In the genomic region with DNA sequence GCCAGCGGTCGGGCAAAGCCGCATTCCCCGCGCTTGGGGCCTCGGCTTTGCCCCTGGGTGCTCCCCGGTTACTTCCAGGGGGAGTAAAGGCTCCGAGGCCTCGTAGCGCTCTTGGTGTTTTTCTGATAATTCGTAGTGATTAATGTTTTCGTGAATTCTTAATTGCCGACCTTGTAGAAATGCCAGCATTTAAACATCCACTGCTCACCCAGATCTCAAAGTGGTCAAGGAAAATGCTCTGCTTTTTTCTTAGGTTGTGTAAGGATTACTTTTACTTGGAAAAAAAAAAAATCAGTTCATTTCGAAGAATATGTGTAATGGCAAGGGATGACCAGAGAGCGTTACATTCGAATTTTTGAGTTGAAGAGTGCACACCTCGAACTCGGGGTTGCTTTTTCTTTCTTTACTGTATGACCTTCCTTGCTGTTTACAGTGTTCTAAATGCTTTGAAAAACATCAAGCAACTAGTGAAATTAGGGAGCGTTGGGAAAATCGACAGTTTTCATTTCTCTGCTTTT, we compare ENCODE assay signal across 8 cellular contexts. TPM values are rescaled to one million over a fixed set of nuclear protein-coding genes. Genes with fewer than 3 reads are reported as not detected.
A peak's percentile ranks its signal among the peaks of the same experiment; 100 is the strongest.
DNase-seq lines count a peak whose midpoint lies in the region; ATAC-seq and TF ChIP-seq lines count a peak whose summit lies in the region.

No MANE protein-coding gene starts in this region.

- peak overlapping the region; percentile 98 for H3K27ac Mint-ChIP-seq in T-helper 17 cell

- H3K4me3 ChIP-seq in prostate gland = peak overlapping the region; percentile 85 to 93

- H3K27me3 ChIP-seq in prostate gland (replicated peaks; ENCODE audit: insufficient read depth) = no peaks in the 10 kb centered on the region

- DNase-seq in activated T-cell treated with anti-CD3 and anti-CD28 coated beads, Interleukin-2, amount 50 U/mL, for 4 hours = no peak
- DNase-seq in activated T-cell treated with anti-CD3 and anti-CD28 coated beads for 4 hours (no peak), T-helper 17 cell (no peak), fibroblast of gingiva (ENCODE audit: low read depth) (peak; percentile 6), prostate gland (ENCODE audit: low spot score) (no peak), NCI-H524 treated with DMSO at 0.1 percent for 48 hours (lab: John Stamatoyannopoulos, UW) (no peak)

- no peaks in the 10 kb centered on the region for H3K9me3 ChIP-seq in T-helper 17 cell (ENCODE audit: control insufficient read depth, low read length, poor library complexity, severe bottlenecking)
- H3K9me3 ChIP-seq in prostate gland = no peaks in the 10 kb centered on the region

- H3K4me1 ChIP-seq in prostate gland (replicated peaks) = no peaks in the 10 kb centered on the region

- TF ChIP-seq POLR2A in prostate gland (IDR thresholded peaks at IDR 0.05) = no peak

- peaks cover 38% of the 10 kb centered on the region for H3K4me1 Mint-ChIP-seq in activated T-cell treated with anti-CD3 and anti-CD28 coated beads, Interleukin-2, amount 50 U/mL, for 4 hours (ENCODE audit: low read depth)
- peaks cover 28% of the 10 kb centered on the region for H3K4me1 Mint-ChIP-seq in T-helper 17 cell

- H3K36me3 Mint-ChIP-seq in activated T-cell treated with anti-CD3 and anti-CD28 coated beads, Interleukin-2, amount 50 U/mL, for 4 hours (ENCODE audit: insufficient read depth) = peaks cover 16% of the 10 kb centered on the region
- peaks cover 3% of the 10 kb centered on the region for H3K36me3 Mint-ChIP-seq in T-helper 17 cell (ENCODE audit: low read depth)

- TF ChIP-seq CTCF in prostate gland (IDR thresholded peaks at IDR 0.05) = peak in 1 of 4 experiments; percentile 28

- H3K27ac ChIP-seq in prostate gland = peak overlapping the region; percentile 93 to 97

- intact Hi-C loops in prostate gland (cut with DNase I) = loop anchor here (5.0 kb wide), 1 partner anchor 73 kb away; a partner anchor contains a TSS

- no peaks in the 10 kb centered on the region for H3K36me3 ChIP-seq in prostate gland

- 21% methylated on average over 20 of the region's 20 CpGs for WGBS in prostate gland

- no peaks in the 10 kb centered on the region for H3K27me3 Mint-ChIP-seq in activated T-cell treated with anti-CD3 and anti-CD28 coated beads, Interleukin-2, amount 50 U/mL, for 4 hours (ENCODE audit: low read depth)
- no peaks in the 10 kb centered on the region for H3K27me3 Mint-ChIP-seq in T-helper 17 cell

- ATAC-seq in activated T-cell treated with anti-CD3 and anti-CD28 coated beads, Interleukin-2, amount 50 U/mL, for 4 hours = no peak
- ATAC-seq in T-helper 17 cell (no peak), GM18870 (IDR thresholded peaks at IDR 0.05; ENCODE audit: unreplicated experiment) (no peak), GM21360 (IDR thresholded peaks at IDR 0.05; ENCODE audit: unreplicated experiment) (no peak)

- H3K4me3 Mint-ChIP-seq in activated T-cell treated with anti-CD3 and anti-CD28 coated beads, Interleukin-2, amount 50 U/mL, for 4 hours = peak overlapping the region; percentile 98
- peak overlapping the region; percentile 96 for H3K4me3 Mint-ChIP-seq in T-helper 17 cell

- H3K9me3 Mint-ChIP-seq in activated T-cell treated with anti-CD3 and anti-CD28 coated beads, Interleukin-2, amount 50 U/mL, for 4 hours = no peaks in the 10 kb centered on the region

RNA-seq across cellular contexts. Expression of a gene that starts 0.7 kb away (rescaled TPM):
- total RNA-seq in activated T-cell treated with anti-CD3 and anti-CD28 coated beads, Interleukin-2, amount 50 U/mL, for 4 hours = 10 to 100 TPM; 26.4 to 36.7 (median 29.8) TPM
- 10 to 100 TPM; 55.6 to 60.2 TPM for total RNA-seq in T-helper 17 cell
- total RNA-seq in prostate gland = 100 to 1,000 TPM in 1 of 2 donors, 10 to 100 TPM in 1; 44.0 to 112 TPM
